ENCODE assay signal across 10 cellular contexts in genomic region chr21:18840239-18840638, GRCh38.
DNase-seq lines count a peak whose midpoint lies in the region; ATAC-seq and TF ChIP-seq lines count a peak whose summit lies in the region.
"Had no signal": no experiment of that assay in that cellular context is flagged by ENCODE, and none has a peak within 500 bp of the region (broad histone marks: within the 10 kb centered on the region; RNA-seq: fewer than 3 reads in every experiment).

No MANE protein-coding gene starts in this region.

- DNase-seq in DMS53 treated with DMSO at 0.1 percent for 48 hours (lab: John Stamatoyannopoulos, UW; ENCODE audit: unreplicated experiment) (peak; percentile 1), Peyer's patch (no peak), foreskin keratinocyte (peak; percentile 11 to 45), NCI-H2196 treated with DMSO at 0.1 percent for 48 hours (lab: John Stamatoyannopoulos, UW; ENCODE audit: unreplicated experiment) (no peak)
- no peak for DNase-seq in effector CD8-positive, alpha-beta T cell (lab: John Stamatoyannopoulos, UW)
- DNase-seq in central memory CD4-positive, alpha-beta T cell = no peak
- no peak for DNase-seq in activated effector memory CD4-positive, alpha-beta T cell treated with Interleukin-2 at 50 U/mL for 16 hours
- DNase-seq: DMS79 had no signal

- H3K4me3 ChIP-seq in Peyer's patch = no peak overlapping the region
- H3K4me3 ChIP-seq: mucosa of descending colon had no signal

- no peaks in the 10 kb centered on the region for H3K4me1 ChIP-seq in Peyer's patch
- H3K4me1 ChIP-seq in foreskin keratinocyte = no peaks in the 10 kb centered on the region

- no peaks in the 10 kb centered on the region for H3K9me3 ChIP-seq in Peyer's patch

- no peak for TF ChIP-seq POLR2A in Peyer's patch (IDR thresholded peaks at IDR 0.05)

- ATAC-seq in HG02885 (IDR thresholded peaks at IDR 0.05; ENCODE audit: poor library complexity, unreplicated experiment) (peak; percentile 76), foreskin keratinocyte (peak; percentile 82)
- ATAC-seq: mucosa of descending colon had no signal

- H3K36me3 ChIP-seq in Peyer's patch = no peaks in the 10 kb centered on the region

- no peaks in the 10 kb centered on the region for H3K27me3 ChIP-seq in Peyer's patch
- H3K27me3 ChIP-seq in foreskin keratinocyte = no peaks in the 10 kb centered on the region

- H3K27ac ChIP-seq in Peyer's patch = no peak overlapping the region
- no peak overlapping the region for H3K27ac ChIP-seq in foreskin keratinocyte

- TF ChIP-seq CTCF in Peyer's patch (IDR thresholded peaks at IDR 0.05) = peak in 4 of 6 experiments; percentile 18 to 48 (median 40)
- peak; percentile 64 for TF ChIP-seq CTCF in foreskin keratinocyte (conservative IDR thresholded peaks at IDR 0.05)

Comparison
In these comparisons a context has a peak if more than half of its experiments do, and no peak if none do; other contexts are left out.
1. DNase-seq: peak in DMS53 treated with DMSO at 0.1 percent for 48 hours (single experiment) and foreskin keratinocyte (2 of 2); none in Peyer's patch (0 of 3), NCI-H2196 treated with DMSO at 0.1 percent for 48 hours (single experiment), effector CD8-positive, alpha-beta T cell (single experiment), central memory CD4-positive, alpha-beta T cell (single experiment) and activated effector memory CD4-positive, alpha-beta T cell treated with Interleukin-2 at 50 U/mL for 16 hours (single experiment).